Comparison of ENCODE assay signal across 9 cellular contexts in the genomic region with DNA sequence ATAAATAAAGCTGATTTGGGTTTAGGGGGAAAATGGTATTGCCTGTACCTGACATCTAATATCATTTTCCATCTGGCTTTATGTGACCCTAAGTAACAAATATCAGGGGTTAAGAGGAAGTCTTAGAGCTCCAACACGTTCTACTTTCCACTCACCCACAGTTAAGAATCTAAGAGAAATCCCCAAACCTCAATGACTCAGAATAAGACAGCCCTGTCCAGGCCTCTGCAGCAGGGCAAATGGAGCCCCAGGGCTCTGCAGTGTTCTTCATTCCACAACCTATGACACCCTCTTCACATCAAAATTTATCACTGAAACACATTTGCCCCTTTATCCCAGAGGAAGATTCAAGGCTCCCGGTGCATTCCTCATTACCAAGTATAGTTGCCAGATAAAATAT. TPM values are rescaled to one million over a fixed set of nuclear protein-coding genes. Genes with fewer than 3 reads are reported as not detected.
DNase-seq lines count a peak whose midpoint lies in the region; ATAC-seq and TF ChIP-seq lines count a peak whose summit lies in the region.
"Had no signal": no experiment of that assay in that cellular context is flagged by ENCODE, and none has a peak within 500 bp of the region (broad histone marks: within the 10 kb centered on the region; RNA-seq: fewer than 3 reads in every experiment).

No MANE protein-coding gene starts in this region.

- no peaks in the 10 kb centered on the region for H3K27me3 ChIP-seq in RWPE2 (ENCODE audit: insufficient read depth, poor library complexity, severe bottlenecking)
- H3K27me3 ChIP-seq: SJSA1 had no signal

- DNase-seq in GM19238 (ENCODE audit: insufficient read length, low spot score) (peak; percentile 10), RWPE2 (ENCODE audit: low spot score) (no peak), myocyte (ENCODE audit: low read depth) (peak; percentile 62), DMS153 treated with DMSO at 0.1 percent for 48 hours (lab: John Stamatoyannopoulos, UW; ENCODE audit: unreplicated experiment) (no peak), NCI-H2107 treated with DMSO at 0.1 percent for 48 hours (lab: John Stamatoyannopoulos, UW; ENCODE audit: unreplicated experiment) (no peak), LoVo (ENCODE audit: low spot score) (no peak), NCI-H1092 (lab: John Stamatoyannopoulos, UW) (no peak)

- H3K4me3 ChIP-seq in RWPE2 (ENCODE audit: severe bottlenecking): no peak overlapping the region
- H3K4me3 ChIP-seq: SJSA1 had no signal

- no peaks in the 10 kb centered on the region for H3K9me3 ChIP-seq in RWPE2 (ENCODE audit: severe bottlenecking)
- H3K9me3 ChIP-seq: SJSA1 had no signal

- no peak for TF ChIP-seq CTCF in RWPE2 (IDR thresholded peaks at IDR 0.05; ENCODE audit: poor library complexity, severe bottlenecking)

- H3K4me1 ChIP-seq in RWPE2 (ENCODE audit: insufficient read depth, poor library complexity, severe bottlenecking): peaks cover 20% of the 10 kb centered on the region

- H3K27ac ChIP-seq in RWPE2 (ENCODE audit: poor library complexity, severe bottlenecking): no peak overlapping the region
- H3K27ac ChIP-seq: SJSA1 had no signal

- no peaks in the 10 kb centered on the region for H3K36me3 ChIP-seq in RWPE2 (ENCODE audit: low read depth)
- H3K36me3 ChIP-seq: SJSA1 had no signal

- ATAC-seq in HG02970 (IDR thresholded peaks at IDR 0.05; ENCODE audit: low FRiP score, unreplicated experiment) (peak; percentile 97), RWPE2 (ENCODE audit: low read depth) (peak; percentile 82)

RNA-seq across cellular contexts. Expression of a gene that starts 20.3 kb away (rescaled TPM):
- total RNA-seq in myocyte: 8.9 and 9.7 TPM in 2 replicates
- polyA plus RNA-seq in myocyte (2012): 2.5 TPM

Comparison
In these comparisons a context has a peak if more than half of its experiments do, and no peak if none do; other contexts are left out.
1. DNase-seq: peak in GM19238 (single experiment) and myocyte (single experiment); none in RWPE2 (single experiment), DMS153 treated with DMSO at 0.1 percent for 48 hours (single experiment), NCI-H2107 treated with DMSO at 0.1 percent for 48 hours (single experiment), LoVo (single experiment) and NCI-H1092 (single experiment).